ENCODE assay signal across 9 cellular contexts in genomic region chr6:13445005-13445743, GRCh38. TPM values are rescaled to one million over a fixed set of nuclear protein-coding genes. Genes with fewer than 3 reads are reported as not detected.
DNase-seq lines count a peak whose midpoint lies in the region; ATAC-seq and TF ChIP-seq lines count a peak whose summit lies in the region.
"Had no signal": no experiment of that assay in that cellular context is flagged by ENCODE, and none has a peak within 500 bp of the region (broad histone marks: within the 10 kb centered on the region; RNA-seq: fewer than 3 reads in every experiment).

No MANE protein-coding gene starts in this region.

- no peaks in the 10 kb centered on the region for H3K27me3 ChIP-seq in esophagus muscularis mucosa

- no peaks in the 10 kb centered on the region for H3K27me3 Mint-ChIP-seq in activated CD4-positive, alpha-beta T cell treated with anti-CD3 and anti-CD28 coated beads, Interleukin-2, amount 10 ng/mL, durations not matched to agents 24 days and 14 days

- peak; percentile 39 for DNase-seq in activated CD4-positive, alpha-beta T cell treated with anti-CD3 and anti-CD28 coated beads for 48 hours
- no peak for DNase-seq in activated CD4-positive, alpha-beta T cell treated with anti-CD3 and anti-CD28 coated beads, Interleukin-2, amount 10 ng/mL, durations not matched to agents 24 days and 14 days
- DNase-seq in NCI-H524 treated with DMSO at 0.1 percent for 48 hours (lab: John Stamatoyannopoulos, UW) (peak; percentile 89), esophagus muscularis mucosa (ENCODE audit: extremely low spot score) (no peak), omental fat pad (ENCODE audit: low spot score) (peak; percentile 43), 8988T (no peak), T-helper 1 cell (no peak)

- peaks cover 7% of the 10 kb centered on the region for H3K36me3 Mint-ChIP-seq in activated CD4-positive, alpha-beta T cell treated with anti-CD3 and anti-CD28 coated beads, Interleukin-2, amount 10 ng/mL, durations not matched to agents 24 days and 14 days (ENCODE audit: low read depth)

- peaks cover 23% of the 10 kb centered on the region for H3K4me1 Mint-ChIP-seq in activated CD4-positive, alpha-beta T cell treated with anti-CD3 and anti-CD28 coated beads, Interleukin-2, amount 10 ng/mL, durations not matched to agents 24 days and 14 days

- no peak overlapping the region for H3K27ac Mint-ChIP-seq in activated CD4-positive, alpha-beta T cell treated with anti-CD3 and anti-CD28 coated beads, Interleukin-2, amount 10 ng/mL, durations not matched to agents 24 days and 14 days

- no peaks in the 10 kb centered on the region for H3K36me3 ChIP-seq in esophagus muscularis mucosa

- H3K4me1 ChIP-seq in esophagus muscularis mucosa, result peaks cover 70 to 79% (median 77%) of the 10 kb centered on the region in 4 donors
- H3K4me1 ChIP-seq: A549 had no signal

- no peak for TF ChIP-seq POLR2A in esophagus muscularis mucosa (IDR thresholded peaks at IDR 0.05; ENCODE audit: low read depth)

- H3K9me3 ChIP-seq in esophagus muscularis mucosa, result no peaks in the 10 kb centered on the region
- H3K9me3 ChIP-seq: A549 had no signal

- peak overlapping the region; percentile 11 to 40 (median 22) for H3K4me3 ChIP-seq in esophagus muscularis mucosa
- H3K4me3 ChIP-seq: A549 had no signal

- H3K9me3 Mint-ChIP-seq in activated CD4-positive, alpha-beta T cell treated with anti-CD3 and anti-CD28 coated beads, Interleukin-2, amount 10 ng/mL, durations not matched to agents 24 days and 14 days, result no peaks in the 10 kb centered on the region

- ATAC-seq in omental fat pad (ENCODE audit: low FRiP score) (no peak), GM19023 (IDR thresholded peaks at IDR 0.05; ENCODE audit: unreplicated experiment) (no peak)
- ATAC-seq: A549 had no signal

- 8% methylated on average over 9 of the region's 9 CpGs for WGBS in esophagus muscularis mucosa

- peak overlapping the region; percentile 75 to 84 (median 82) for H3K27ac ChIP-seq in esophagus muscularis mucosa (replicated peaks in 1 of 4)
- H3K27ac ChIP-seq: A549 had no signal

- TF ChIP-seq CTCF in esophagus muscularis mucosa (IDR thresholded peaks at IDR 0.05) (no peak), omental fat pad (IDR thresholded peaks at IDR 0.05) (no peak)

- TF ChIP-seq EP300 in esophagus muscularis mucosa (IDR thresholded peaks at IDR 0.05), result no peak

- intact Hi-C loops in activated CD4-positive, alpha-beta T cell treated with anti-CD3 and anti-CD28 coated beads, Interleukin-2, amount 10 ng/mL, durations not matched to agents 24 days and 14 days (cut with micrococcal nuclease), result no loop called here
- intact Hi-C loops in esophagus muscularis mucosa (cut with DNase I), result no loop called here

- H3K4me3 Mint-ChIP-seq in activated CD4-positive, alpha-beta T cell treated with anti-CD3 and anti-CD28 coated beads, Interleukin-2, amount 10 ng/mL, durations not matched to agents 24 days and 14 days, result no peak overlapping the region

RNA-seq across cellular contexts. Expression of gene GFOD1, which starts 42.2 kb away (rescaled TPM):
- total RNA-seq in activated CD4-positive, alpha-beta T cell treated with anti-CD3 and anti-CD28 coated beads, Interleukin-2, amount 10 ng/mL, durations not matched to agents 24 days and 14 days, result 9.8 and 10.2 TPM in 2 replicates
- total RNA-seq in esophagus muscularis mucosa (10 to 100 TPM; 21.7 to 34.5 (median 25.8) TPM), omental fat pad (10 to 100 TPM; 12.2 to 78.2 (median 45.7) TPM)

Comparison
In these comparisons a context has a peak if more than half of its experiments do, and no peak if none do; other contexts are left out.
1. DNase-seq: peak in activated CD4-positive, alpha-beta T cell treated with anti-CD3 and anti-CD28 coated beads for 48 hours (single experiment), NCI-H524 treated with DMSO at 0.1 percent for 48 hours (single experiment) and omental fat pad (single experiment); none in activated CD4-positive, alpha-beta T cell treated with anti-CD3 and anti-CD28 coated beads, Interleukin-2, amount 10 ng/mL, durations not matched to agents 24 days and 14 days (single experiment), esophagus muscularis mucosa (single experiment), 8988T (single experiment) and T-helper 1 cell (0 of 5).